ENCODE assay signal across 17 cellular contexts in genomic region chr2:54750040-54750439, GRCh38. TPM values are rescaled to one million over a fixed set of nuclear protein-coding genes. Genes with fewer than 3 reads are reported as not detected.
"Had no signal": no experiment of that assay in that cellular context is flagged by ENCODE, and none has a peak within 500 bp of the region (broad histone marks: within the 10 kb centered on the region; RNA-seq: fewer than 3 reads in every experiment).

No MANE protein-coding gene starts in this region.

- H3K4me3 ChIP-seq: breast epithelium, esophagus squamous epithelium, mucosa of descending colon, tibial artery had no signal

- H3K9me3 Mint-ChIP-seq: activated CD4-positive, alpha-beta memory T cell treated with anti-CD3 and anti-CD28 coated beads, Interleukin-2, amount 10 ng/mL, durations not matched to agents 7 days and 5 days; activated naive CD8-positive, alpha-beta T cell treated with anti-CD3 and anti-CD28 coated beads for 36 hours; activated T-cell treated with anti-CD3 and anti-CD28 coated beads, Interleukin-2, amount 50 U/mL, for 72 hours; naive thymus-derived CD4-positive, alpha-beta T cell; stimulated activated memory B cell treated with anti-CD40 and anti-IgM and Interleukin-4, amounts not matched to agents 10 μg/mL and 1 μg/mL and 100 μg/mL, for 72 hours; WTC11 had no signal

- H3K27ac Mint-ChIP-seq: activated CD4-positive, alpha-beta memory T cell treated with anti-CD3 and anti-CD28 coated beads, Interleukin-2, amount 10 ng/mL, durations not matched to agents 7 days and 5 days; activated naive CD8-positive, alpha-beta T cell treated with anti-CD3 and anti-CD28 coated beads for 36 hours; activated T-cell treated with anti-CD3 and anti-CD28 coated beads, Interleukin-2, amount 50 U/mL, for 72 hours; naive thymus-derived CD4-positive, alpha-beta T cell; WTC11 had no signal

- ATAC-seq: activated T-cell treated with anti-CD3 and anti-CD28 coated beads, Interleukin-2, amount 50 U/mL, for 72 hours; mucosa of descending colon; naive thymus-derived CD4-positive, alpha-beta T cell; stimulated activated memory B cell treated with anti-CD40 and anti-IgM and Interleukin-4, amounts not matched to agents 10 μg/mL and 1 μg/mL and 100 μg/mL, for 72 hours; WTC11 had no signal

- H3K36me3 ChIP-seq: breast epithelium, esophagus squamous epithelium, tibial artery had no signal

- H3K27ac ChIP-seq: breast epithelium, esophagus squamous epithelium, parathyroid adenoma, tibial artery had no signal

- H3K36me3 Mint-ChIP-seq: activated naive CD8-positive, alpha-beta T cell treated with anti-CD3 and anti-CD28 coated beads for 36 hours; naive thymus-derived CD4-positive, alpha-beta T cell; WTC11 had no signal

- H3K27me3 Mint-ChIP-seq: activated CD4-positive, alpha-beta memory T cell treated with anti-CD3 and anti-CD28 coated beads, Interleukin-2, amount 10 ng/mL, durations not matched to agents 7 days and 5 days; activated naive CD8-positive, alpha-beta T cell treated with anti-CD3 and anti-CD28 coated beads for 36 hours; stimulated activated memory B cell treated with anti-CD40 and anti-IgM and Interleukin-4, amounts not matched to agents 10 μg/mL and 1 μg/mL and 100 μg/mL, for 72 hours had no signal

- H3K4me3 Mint-ChIP-seq: activated CD4-positive, alpha-beta memory T cell treated with anti-CD3 and anti-CD28 coated beads, Interleukin-2, amount 10 ng/mL, durations not matched to agents 7 days and 5 days; activated naive CD8-positive, alpha-beta T cell treated with anti-CD3 and anti-CD28 coated beads for 36 hours; activated T-cell treated with anti-CD3 and anti-CD28 coated beads, Interleukin-2, amount 50 U/mL, for 72 hours; naive thymus-derived CD4-positive, alpha-beta T cell; stimulated activated memory B cell treated with anti-CD40 and anti-IgM and Interleukin-4, amounts not matched to agents 10 μg/mL and 1 μg/mL and 100 μg/mL, for 72 hours; WTC11 had no signal

- H3K9me3 ChIP-seq: breast epithelium, esophagus squamous epithelium, mucosa of descending colon, tibial artery had no signal

- H3K27me3 ChIP-seq: breast epithelium, esophagus squamous epithelium, tibial artery had no signal

- DNase-seq: activated CD4-positive, alpha-beta memory T cell treated with anti-CD3 and anti-CD28 coated beads, Interleukin-2, amount 10 ng/mL, durations not matched to agents 7 days and 5 days; activated CD4-positive, alpha-beta T cell treated with anti-CD3 and anti-CD28 coated beads for 4 hours; activated gamma-delta T cell; activated naive CD8-positive, alpha-beta T cell treated with anti-CD3 and anti-CD28 coated beads for 36 hours; activated T-cell treated with anti-CD3 and anti-CD28 coated beads, Interleukin-2, amount 50 U/mL, for 72 hours; amygdala; cerebellar nuclear complex; effector CD8-positive, alpha-beta T cell; esophagus squamous epithelium; mucosa of descending colon; naive thymus-derived CD4-positive, alpha-beta T cell; T-helper 2 cell; tibial artery had no signal

- H3K4me1 Mint-ChIP-seq: activated CD4-positive, alpha-beta memory T cell treated with anti-CD3 and anti-CD28 coated beads, Interleukin-2, amount 10 ng/mL, durations not matched to agents 7 days and 5 days; activated naive CD8-positive, alpha-beta T cell treated with anti-CD3 and anti-CD28 coated beads for 36 hours; naive thymus-derived CD4-positive, alpha-beta T cell; WTC11 had no signal

- H3K4me1 ChIP-seq: breast epithelium, esophagus squamous epithelium, parathyroid adenoma, tibial artery had no signal

RNA-seq across cellular contexts. Expression of gene EML6, which starts 26.6 kb away (rescaled TPM):
- polyA plus RNA-seq: naive thymus-derived CD4-positive, alpha-beta T cell had no signal
